ENCODE assay signal across 26 cellular contexts in genomic region chr12:118042091-118042490, GRCh38.
"Had no signal": no experiment of that assay in that cellular context is flagged by ENCODE, and none has a peak within 500 bp of the region (broad histone marks: within the 10 kb centered on the region; RNA-seq: fewer than 3 reads in every experiment).

No MANE protein-coding gene starts in this region.

- H3K4me3 Mint-ChIP-seq: activated naive CD8-positive, alpha-beta T cell treated with anti-CD3 and anti-CD28 coated beads, Interleukin-2, amount 10 ng/mL, durations not matched to agents 7 days and 5 days; endodermal cell; mesothelial cell of epicardium; naive thymus-derived CD8-positive, alpha-beta T cell; stimulated activated naive B cell treated with anti-CD40 and anti-IgM and Interleukin-4, amounts not matched to agents 10 μg/mL and 1 μg/mL and 100 μg/mL, for 72 hours had no signal

- H3K4me1 Mint-ChIP-seq: mesothelial cell of epicardium had no signal

- H3K27me3 ChIP-seq: gastroesophageal sphincter, heart left ventricle, sigmoid colon, SJSA1, thyroid gland, upper lobe of right lung had no signal

- H3K27ac ChIP-seq: coronary artery, epithelial cell of prostate, gastroesophageal sphincter, heart left ventricle, sigmoid colon, SJSA1, thyroid gland, upper lobe of right lung, WERI-Rb-1 had no signal

- H3K27me3 Mint-ChIP-seq: activated naive CD8-positive, alpha-beta T cell treated with anti-CD3 and anti-CD28 coated beads, Interleukin-2, amount 10 ng/mL, durations not matched to agents 7 days and 5 days; naive thymus-derived CD8-positive, alpha-beta T cell; progenitor cell of endocrine pancreas; stimulated activated naive B cell treated with anti-CD40 and anti-IgM and Interleukin-4, amounts not matched to agents 10 μg/mL and 1 μg/mL and 100 μg/mL, for 72 hours had no signal

- H3K4me3 ChIP-seq: coronary artery, gastroesophageal sphincter, heart left ventricle, sigmoid colon, SJSA1, smooth muscle cell, thyroid gland, upper lobe of right lung had no signal

- H3K4me1 ChIP-seq: gastroesophageal sphincter, sigmoid colon, SJSA1, upper lobe of right lung had no signal

- H3K9me3 ChIP-seq: gastroesophageal sphincter, heart left ventricle, sigmoid colon, SJSA1, thyroid gland, upper lobe of right lung had no signal

- DNase-seq: activated CD4-positive, alpha-beta T cell treated with anti-CD3 and anti-CD28 coated beads, Interleukin-2, amount 50 U/mL, for 48 hours; activated CD4-positive, CD25-positive, alpha-beta regulatory T cell treated with anti-CD3 and anti-CD28 coated beads, Interleukin-2, amount 50 U/mL, for 72 hours; activated gamma-delta T cell; activated naive CD8-positive, alpha-beta T cell treated with anti-CD3 and anti-CD28 coated beads, Interleukin-2, amount 10 ng/mL, durations not matched to agents 7 days and 5 days; amygdala; cerebellar nuclear complex; endodermal cell; heart left ventricle; left ventricle myocardium superior; mammary epithelial cell; naive thymus-derived CD8-positive, alpha-beta T cell; retina; sigmoid colon; stimulated activated CD4-positive, alpha-beta T cell treated with anti-CD3 and anti-CD28 coated beads, Interleukin-15, amount 100 ng/mL, for 24 hours; stimulated activated naive B cell treated with anti-CD40 and anti-IgM and Interleukin-4, amounts not matched to agents 10 μg/mL and 1 μg/mL and 100 μg/mL, for 72 hours; substantia nigra; thyroid gland; upper lobe of right lung; WERI-Rb-1 had no signal

- H3K27ac Mint-ChIP-seq: activated naive CD8-positive, alpha-beta T cell treated with anti-CD3 and anti-CD28 coated beads, Interleukin-2, amount 10 ng/mL, durations not matched to agents 7 days and 5 days; endodermal cell; mesothelial cell of epicardium; progenitor cell of endocrine pancreas had no signal

- ATAC-seq: gastroesophageal sphincter; left ventricle myocardium superior; naive thymus-derived CD8-positive, alpha-beta T cell; upper lobe of right lung had no signal

- H3K9me3 Mint-ChIP-seq: activated naive CD8-positive, alpha-beta T cell treated with anti-CD3 and anti-CD28 coated beads, Interleukin-2, amount 10 ng/mL, durations not matched to agents 7 days and 5 days; mesothelial cell of epicardium; naive thymus-derived CD8-positive, alpha-beta T cell; stimulated activated naive B cell treated with anti-CD40 and anti-IgM and Interleukin-4, amounts not matched to agents 10 μg/mL and 1 μg/mL and 100 μg/mL, for 72 hours had no signal
